21 cellular contexts compared by ENCODE assay signal in genomic region chr10:76936182-76936581, GRCh38.
"Had no signal": no experiment of that assay in that cellular context is flagged by ENCODE, and none has a peak within 500 bp of the region (broad histone marks: within the 10 kb centered on the region; RNA-seq: fewer than 3 reads in every experiment).

No MANE protein-coding gene starts in this region.

- H3K36me3 ChIP-seq: cardiac muscle cell, left ventricle myocardium inferior had no signal

- H3K36me3 Mint-ChIP-seq: activated CD8-positive, alpha-beta memory T cell treated with anti-CD3 and anti-CD28 coated beads, Interleukin-2, amount 10 ng/mL, durations not matched to agents 7 days and 5 days; immature natural killer cell; natural killer cell had no signal

- H3K4me1 ChIP-seq: tibial artery had no signal

- DNase-seq: activated CD4-positive, alpha-beta T cell treated with anti-CD3 and anti-CD28 coated beads, Interleukin-2, amount 10 ng/mL, durations not matched to agents 7 days and 5 days; activated CD8-positive, alpha-beta memory T cell treated with anti-CD3 and anti-CD28 coated beads, Interleukin-2, amount 10 ng/mL, durations not matched to agents 7 days and 5 days; activated CD8-positive, alpha-beta T cell treated with anti-CD3 and anti-CD28 coated beads for 36 hours; activated gamma-delta T cell; activated naive CD4-positive, alpha-beta T cell treated with anti-CD3 and anti-CD28 coated beads, Interleukin-2, amount 50 U/mL, for 16 hours; activated naive CD8-positive, alpha-beta T cell treated with anti-CD3 and anti-CD28 coated beads, Interleukin-2, amount 50 U/mL, for 24 hours; activated T-cell treated with anti-CD3 and anti-CD28 coated beads for 4 hours; body of pancreas; cortex of kidney; foreskin melanocyte; immature natural killer cell; kidney glomerular epithelial cell; left ventricle myocardium inferior; natural killer cell; stimulated activated CD4-positive, alpha-beta T cell treated with anti-CD3 and anti-CD28 coated beads, Interleukin-12 subunit alpha, Interleukin-12 subunit beta, amount 100 ng/mL, for 4 hours; stimulated activated naive CD8-positive, alpha-beta T cell treated with anti-CD3 and anti-CD28 coated beads, Interleukin-15, amount 100 ng/mL, for 72 hours; tibial artery had no signal

- H3K27ac Mint-ChIP-seq: activated CD4-positive, alpha-beta T cell treated with anti-CD3 and anti-CD28 coated beads, Interleukin-2, amount 10 ng/mL, durations not matched to agents 7 days and 5 days; activated CD8-positive, alpha-beta memory T cell treated with anti-CD3 and anti-CD28 coated beads, Interleukin-2, amount 10 ng/mL, durations not matched to agents 7 days and 5 days; activated CD8-positive, alpha-beta T cell treated with anti-CD3 and anti-CD28 coated beads for 36 hours; activated naive CD8-positive, alpha-beta T cell treated with anti-CD3 and anti-CD28 coated beads, Interleukin-2, amount 50 U/mL, for 24 hours; activated T-helper 1 cell treated with anti-CD3 and anti-CD28 coated beads, Interleukin-12 subunit alpha, Interleukin-12 subunit beta, Interleukin-2, Interleukin-4 antibody, amounts not matched to agents 30 ng/mL and 10 ng/mL and 1 ng/mL, durations not matched to agents 14 hours and 24 hours and 36 hours; immature natural killer cell; natural killer cell; progenitor cell of endocrine pancreas; stimulated activated naive CD8-positive, alpha-beta T cell treated with anti-CD3 and anti-CD28 coated beads, Interleukin-15, amount 100 ng/mL, for 72 hours had no signal

- H3K4me3 Mint-ChIP-seq: activated CD4-positive, alpha-beta T cell treated with anti-CD3 and anti-CD28 coated beads, Interleukin-2, amount 10 ng/mL, durations not matched to agents 7 days and 5 days; activated CD8-positive, alpha-beta memory T cell treated with anti-CD3 and anti-CD28 coated beads, Interleukin-2, amount 10 ng/mL, durations not matched to agents 7 days and 5 days; activated CD8-positive, alpha-beta T cell treated with anti-CD3 and anti-CD28 coated beads for 36 hours; activated naive CD8-positive, alpha-beta T cell treated with anti-CD3 and anti-CD28 coated beads, Interleukin-2, amount 50 U/mL, for 24 hours; activated T-helper 1 cell treated with anti-CD3 and anti-CD28 coated beads, Interleukin-12 subunit alpha, Interleukin-12 subunit beta, Interleukin-2, Interleukin-4 antibody, amounts not matched to agents 30 ng/mL and 10 ng/mL and 1 ng/mL, durations not matched to agents 14 hours and 24 hours and 36 hours; immature natural killer cell; natural killer cell; stimulated activated naive CD8-positive, alpha-beta T cell treated with anti-CD3 and anti-CD28 coated beads, Interleukin-15, amount 100 ng/mL, for 72 hours had no signal

- ATAC-seq: activated CD4-positive, CD25-positive, alpha-beta regulatory T cell treated with anti-CD3 and anti-CD28 coated beads, Interleukin-2, amount 50 U/mL, for 24 hours; activated CD8-positive, alpha-beta memory T cell treated with anti-CD3 and anti-CD28 coated beads, Interleukin-2, amount 10 ng/mL, durations not matched to agents 7 days and 5 days; activated CD8-positive, alpha-beta T cell treated with anti-CD3 and anti-CD28 coated beads for 36 hours; activated naive CD8-positive, alpha-beta T cell treated with anti-CD3 and anti-CD28 coated beads, Interleukin-2, amount 50 U/mL, for 24 hours; body of pancreas; natural killer cell; stimulated activated naive CD8-positive, alpha-beta T cell treated with anti-CD3 and anti-CD28 coated beads, Interleukin-15, amount 100 ng/mL, for 72 hours had no signal

- H3K27me3 ChIP-seq: body of pancreas, cardiac muscle cell, tibial artery had no signal

- H3K4me1 Mint-ChIP-seq: activated CD4-positive, alpha-beta T cell treated with anti-CD3 and anti-CD28 coated beads, Interleukin-2, amount 10 ng/mL, durations not matched to agents 7 days and 5 days; activated CD8-positive, alpha-beta memory T cell treated with anti-CD3 and anti-CD28 coated beads, Interleukin-2, amount 10 ng/mL, durations not matched to agents 7 days and 5 days; activated naive CD8-positive, alpha-beta T cell treated with anti-CD3 and anti-CD28 coated beads, Interleukin-2, amount 50 U/mL, for 24 hours; immature natural killer cell; natural killer cell; stimulated activated naive CD8-positive, alpha-beta T cell treated with anti-CD3 and anti-CD28 coated beads, Interleukin-15, amount 100 ng/mL, for 72 hours had no signal

- H3K9me3 ChIP-seq: body of pancreas, left ventricle myocardium inferior, tibial artery had no signal

- H3K9me3 Mint-ChIP-seq: activated CD4-positive, alpha-beta T cell treated with anti-CD3 and anti-CD28 coated beads, Interleukin-2, amount 10 ng/mL, durations not matched to agents 7 days and 5 days; activated CD8-positive, alpha-beta T cell treated with anti-CD3 and anti-CD28 coated beads for 36 hours; activated naive CD8-positive, alpha-beta T cell treated with anti-CD3 and anti-CD28 coated beads, Interleukin-2, amount 50 U/mL, for 24 hours; activated T-helper 1 cell treated with anti-CD3 and anti-CD28 coated beads, Interleukin-12 subunit alpha, Interleukin-12 subunit beta, Interleukin-2, Interleukin-4 antibody, amounts not matched to agents 30 ng/mL and 10 ng/mL and 1 ng/mL, durations not matched to agents 14 hours and 24 hours and 36 hours; immature natural killer cell; natural killer cell; stimulated activated naive CD8-positive, alpha-beta T cell treated with anti-CD3 and anti-CD28 coated beads, Interleukin-15, amount 100 ng/mL, for 72 hours had no signal

- H3K27ac ChIP-seq: body of pancreas, cardiac muscle cell, left ventricle myocardium inferior, tibial artery had no signal

- H3K4me3 ChIP-seq: body of pancreas, cardiac muscle cell, left ventricle myocardium inferior, tibial artery had no signal

- H3K27me3 Mint-ChIP-seq: activated CD4-positive, alpha-beta T cell treated with anti-CD3 and anti-CD28 coated beads, Interleukin-2, amount 10 ng/mL, durations not matched to agents 7 days and 5 days; activated CD8-positive, alpha-beta memory T cell treated with anti-CD3 and anti-CD28 coated beads, Interleukin-2, amount 10 ng/mL, durations not matched to agents 7 days and 5 days; activated naive CD8-positive, alpha-beta T cell treated with anti-CD3 and anti-CD28 coated beads, Interleukin-2, amount 50 U/mL, for 24 hours had no signal
